In genomic region chr18:70296781-70297180, GRCh38 we compare ENCODE assay signal across 2 cellular contexts.
TF ChIP-seq lines count a peak whose summit lies in the region.

No MANE protein-coding gene starts in this region.

TF ChIP-seq in SK-N-SH, 30 proteins besides CTCF, POLR2A, EP300 and RAD21:
- TF ChIP-seq USF1 (IDR thresholded peaks at IDR 0.05; ENCODE audit: borderline replicate concordance, low read depth) (no peak), RXRA (IDR thresholded peaks at IDR 0.05; ENCODE audit: borderline replicate concordance, low read depth) (no peak), JUND (IDR thresholded peaks at IDR 0.05) (no peak), GATA2 (CRISPR knock-in tag; IDR thresholded peaks at IDR 0.05) (no peak), ZBTB33 (IDR thresholded peaks at IDR 0.05; ENCODE audit: borderline replicate concordance, low read depth) (no peak), PBX3 (IDR thresholded peaks at IDR 0.05) (no peak), MXI1 (IDR thresholded peaks at IDR 0.05; ENCODE audit: low read depth, low read length) (no peak), GABPA (IDR thresholded peaks at IDR 0.05; ENCODE audit: low read depth) (no peak), SMC3 (IDR thresholded peaks at IDR 0.05; ENCODE audit: low read depth, low read length) (no peak), SIN3A (IDR thresholded peaks at IDR 0.05; ENCODE audit: borderline replicate concordance, low read depth, low read length) (no peak)
TF ChIP-seq in SK-N-SH: peak in this region for 0.

TF ChIP-seq in SK-N-SH treated with all-trans-retinoic acid at 6 μM for 48 hours, 23 proteins besides CTCF, POLR2A, EP300 and RAD21:
- TF ChIP-seq ZNF8 (CRISPR knock-in tag; IDR thresholded peaks at IDR 0.05) (no peak), ZFP3 (CRISPR knock-in tag; IDR thresholded peaks at IDR 0.05) (no peak), POU6F1 (CRISPR knock-in tag; IDR thresholded peaks at IDR 0.05; ENCODE audit: borderline replicate concordance, low read depth) (no peak), CSDC2 (CRISPR knock-in tag; IDR thresholded peaks at IDR 0.05) (no peak), PATZ1 (CRISPR knock-in tag; IDR thresholded peaks at IDR 0.05; ENCODE audit: borderline replicate concordance) (no peak), TCF4 (CRISPR knock-in tag; IDR thresholded peaks at IDR 0.05; ENCODE audit: borderline replicate concordance) (no peak), ISL1 (CRISPR knock-in tag; IDR thresholded peaks at IDR 0.05) (no peak), ZFP30 (CRISPR knock-in tag; IDR thresholded peaks at IDR 0.05) (no peak), ZNF565 (CRISPR knock-in tag; conservative IDR thresholded peaks at IDR 0.05; ENCODE audit: low read depth) (no peak), RARB (CRISPR knock-in tag; IDR thresholded peaks at IDR 0.05) (no peak), TOX (CRISPR knock-in tag; IDR thresholded peaks at IDR 0.05; ENCODE audit: borderline replicate concordance) (no peak), CREB5 (CRISPR knock-in tag; IDR thresholded peaks at IDR 0.05; ENCODE audit: low read depth) (no peak), OSR1 (CRISPR knock-in tag; IDR thresholded peaks at IDR 0.05) (no peak), SNAI2 (CRISPR knock-in tag; IDR thresholded peaks at IDR 0.05) (no peak)
